ENCODE assay signal across 10 cellular contexts in the genomic region with DNA sequence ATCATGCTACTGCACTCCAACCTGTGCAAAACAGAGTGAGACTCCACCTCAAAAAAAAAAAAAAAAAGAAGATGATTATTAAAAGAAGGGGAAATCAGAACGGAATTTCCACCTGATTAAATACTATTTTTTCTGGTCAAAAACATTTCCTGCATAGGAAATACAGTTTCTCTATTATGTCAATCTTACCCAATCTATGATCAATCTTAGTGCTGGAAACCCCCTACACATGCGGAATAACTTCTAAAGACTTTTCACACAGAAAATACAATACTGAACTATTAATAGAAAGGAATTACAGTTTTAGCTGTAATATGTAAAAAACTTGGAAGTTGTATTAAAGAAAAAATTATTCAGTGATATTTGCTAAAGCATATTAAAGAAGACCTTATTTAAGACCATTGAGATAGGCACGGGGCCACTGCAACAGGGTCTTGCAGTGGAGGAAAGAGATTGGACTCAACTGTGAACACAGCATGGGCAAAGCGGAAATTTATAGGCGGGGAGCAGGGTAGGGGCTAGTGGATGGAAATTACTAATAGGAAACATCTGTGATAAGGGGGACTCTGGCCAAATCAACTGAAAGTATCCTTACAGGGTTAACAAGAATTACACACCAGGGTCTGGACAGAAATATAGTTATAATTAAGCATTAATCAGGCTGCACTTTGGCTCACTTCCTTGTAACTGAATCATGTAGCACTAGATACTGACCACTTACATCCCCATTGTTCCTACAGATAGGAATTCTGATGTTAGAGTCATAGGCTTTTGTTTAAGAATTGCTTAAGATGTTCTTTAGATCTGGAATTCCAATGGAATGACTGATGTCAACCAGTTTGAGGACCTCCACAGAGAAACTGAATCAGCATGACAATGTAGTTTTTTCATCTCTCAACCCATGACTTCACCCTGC.
DNase-seq lines count a peak whose midpoint lies in the region; ATAC-seq, FAIRE-seq and TF ChIP-seq lines count a peak whose summit lies in the region.
"Had no signal": no experiment of that assay in that cellular context is flagged by ENCODE, and none has a peak within 500 bp of the region (broad histone marks: within the 10 kb centered on the region; RNA-seq: fewer than 3 reads in every experiment).

No MANE protein-coding gene starts in this region.

- intact Hi-C loops in CD8-positive, alpha-beta T cell (cut with DNase I, micrococcal nuclease): no loop called here

- no peaks in the 10 kb centered on the region for H3K36me3 ChIP-seq in CD8-positive, alpha-beta T cell (ENCODE audit: insufficient read depth, low read length)
- H3K36me3 ChIP-seq in SJCRH30: no peaks in the 10 kb centered on the region

- H3K4me3 ChIP-seq in epithelial cell of esophagus (ENCODE audit: low read length) (no peak overlapping the region), SJCRH30 (no peak overlapping the region)
- H3K4me3 ChIP-seq in CD8-positive, alpha-beta T cell (ENCODE audit: low read depth, low read length): no peak overlapping the region

- POLR2A ChIA-PET in CD8-positive, alpha-beta T cell (lab: Charles Lee): no interaction called here

- H3K27me3 ChIP-seq in CD8-positive, alpha-beta T cell (ENCODE audit: insufficient read depth, low read length): no peaks in the 10 kb centered on the region
- no peaks in the 10 kb centered on the region for H3K27me3 ChIP-seq in SJCRH30

- peaks cover 4% of the 10 kb centered on the region for H3K27me3 Mint-ChIP-seq in CD8-positive, alpha-beta T cell (ENCODE audit: low read depth)

- no peaks in the 10 kb centered on the region for H3K4me1 Mint-ChIP-seq in CD8-positive, alpha-beta T cell (ENCODE audit: low read depth)

- no peaks in the 10 kb centered on the region for H3K4me1 ChIP-seq in CD8-positive, alpha-beta T cell (ENCODE audit: insufficient read depth, low read length)
- 0 out of 2 replicates have a peak, but pooled peaks cover 5% of the 10 kb centered on the region for H3K4me1 ChIP-seq in SJCRH30

- no peaks in the 10 kb centered on the region for H3K9me3 ChIP-seq in CD8-positive, alpha-beta T cell (ENCODE audit: low read length)
- no peaks in the 10 kb centered on the region for H3K9me3 ChIP-seq in SJCRH30 (replicated peaks)

- FAIRE-seq in GM12892 (lab: Jason Lieb, UNC): peak; percentile 58
- peak; percentile 97 for FAIRE-seq in RCC 7860 (lab: Jason Lieb, UNC)

- H3K36me3 Mint-ChIP-seq in CD8-positive, alpha-beta T cell: no peaks in the 10 kb centered on the region

- CTCF ChIA-PET in CD8-positive, alpha-beta T cell (lab: Charles Lee): no interaction called here

- H3K9me3 Mint-ChIP-seq in CD8-positive, alpha-beta T cell: no peaks in the 10 kb centered on the region

- no peak overlapping the region for H3K27ac Mint-ChIP-seq in CD8-positive, alpha-beta T cell

- TF ChIP-seq CTCF in epithelial cell of esophagus (IDR thresholded peaks at IDR 0.05; ENCODE audit: insufficient read depth, low read depth, low read length, missing control alignments): no peak
- TF ChIP-seq CTCF in CD8-positive, alpha-beta T cell (IDR thresholded peaks at IDR 0.05): no peak

- no peak overlapping the region for H3K4me3 Mint-ChIP-seq in CD8-positive, alpha-beta T cell

- DNase-seq in GM12892 (ENCODE audit: insufficient read length) (no peak), RCC 7860 (ENCODE audit: low spot score) (peak; percentile 96), epithelial cell of esophagus (ENCODE audit: low read depth) (peak; percentile 92), non-pigmented ciliary epithelial cell (ENCODE audit: low read depth) (peak; percentile 91), NCI-H1092 treated with DMSO at 0.1 percent for 48 hours (lab: John Stamatoyannopoulos, UW) (no peak), anterior cingulate cortex (lab: John Stamatoyannopoulos, UW) (no peak), SJCRH30 (no peak)
- no peak for DNase-seq in CD8-positive, alpha-beta T cell
- DNase-seq: activated T-cell treated with anti-CD3 and anti-CD28 coated beads, Interleukin-2, amount 50 U/mL, for 48 hours; effector CD4-positive, alpha-beta T cell had no signal

- H3K27ac ChIP-seq in CD8-positive, alpha-beta T cell (ENCODE audit: low read depth, low read length): no peak overlapping the region
- H3K27ac ChIP-seq in SJCRH30: no peak overlapping the region

- ATAC-seq in CD8-positive, alpha-beta T cell: no peak

- no peak for TF ChIP-seq POLR2A in GM12892 (IDR thresholded peaks at IDR 0.05; ENCODE audit: low read depth, low read length)

Comparison
In these comparisons a context has a peak if more than half of its experiments do, and no peak if none do; other contexts are left out.
1. DNase-seq: peak in RCC 7860 (single experiment), epithelial cell of esophagus (single experiment) and non-pigmented ciliary epithelial cell (single experiment); none in GM12892 (single experiment), NCI-H1092 treated with DMSO at 0.1 percent for 48 hours (single experiment), CD8-positive, alpha-beta T cell (0 of 7), anterior cingulate cortex (0 of 58) and SJCRH30 (0 of 2).